Comparison of ENCODE assay signal across 9 cellular contexts in genomic region chr14:75906680-75907280, GRCh38.
DNase-seq lines count a peak whose midpoint lies in the region; ATAC-seq, FAIRE-seq and TF ChIP-seq lines count a peak whose summit lies in the region.
"Had no signal": no experiment of that assay in that cellular context is flagged by ENCODE, and none has a peak within 500 bp of the region (broad histone marks: within the 10 kb centered on the region; RNA-seq: fewer than 3 reads in every experiment).

No MANE protein-coding gene starts in this region.

- H3K9ac ChIP-seq in astrocyte (ENCODE audit: low read length) = no peak overlapping the region

- H3K4me3 ChIP-seq in astrocyte (ENCODE audit: insufficient read depth, low read depth, low read length) = no peak overlapping the region

- H3K27me3 ChIP-seq in astrocyte (ENCODE audit: insufficient read depth, low read length) = no peaks in the 10 kb centered on the region

- H3K9me3 ChIP-seq in astrocyte (ENCODE audit: insufficient read depth, low read depth, low read length) = no peaks in the 10 kb centered on the region

- no peak overlapping the region for H3K27ac ChIP-seq in astrocyte (ENCODE audit: low read depth, low read length)

- peaks cover 2% of the 10 kb centered on the region for H3K36me3 Mint-ChIP-seq in T-helper 2 cell treated with Interferon-gamma antibody and Interleukin-4, amounts not matched to agents 5 μg/mL and 100 μg/mL, for 36 hours (ENCODE audit: low read depth)
- H3K36me3 Mint-ChIP-seq in astrocyte (ENCODE audit: low read depth, unreplicated experiment) = peaks cover 1% of the 10 kb centered on the region
- H3K36me3 Mint-ChIP-seq: activated naive CD8-positive, alpha-beta T cell had no signal

- no peaks in the 10 kb centered on the region for H3K4me1 Mint-ChIP-seq in T-helper 2 cell treated with Interferon-gamma antibody and Interleukin-4, amounts not matched to agents 5 μg/mL and 100 μg/mL, for 36 hours (ENCODE audit: low read depth)
- peaks cover 13% of the 10 kb centered on the region for H3K4me1 Mint-ChIP-seq in astrocyte (ENCODE audit: low read depth, unreplicated experiment)

- no peak overlapping the region for H3K4me2 ChIP-seq in astrocyte (ENCODE audit: low read length)

- no peak for ATAC-seq in GM19397 (IDR thresholded peaks at IDR 0.05; ENCODE audit: unreplicated experiment)
- ATAC-seq in GM18867 (IDR thresholded peaks at IDR 0.05; ENCODE audit: unreplicated experiment) = no peak

- H3K27ac Mint-ChIP-seq in T-helper 2 cell treated with Interferon-gamma antibody and Interleukin-4, amounts not matched to agents 5 μg/mL and 100 μg/mL, for 36 hours = no peak overlapping the region
- H3K27ac Mint-ChIP-seq in astrocyte (ENCODE audit: unreplicated experiment) = no peak overlapping the region
- H3K27ac Mint-ChIP-seq: activated naive CD8-positive, alpha-beta T cell had no signal

- peak; percentile 95 for TF ChIP-seq CTCF in astrocyte (IDR thresholded peaks at IDR 0.05; ENCODE audit: insufficient read depth, low read depth, low read length)

- no peaks in the 10 kb centered on the region for H3K4me1 ChIP-seq in astrocyte (ENCODE audit: insufficient read depth, low read length)

- H3K36me3 ChIP-seq in astrocyte (ENCODE audit: insufficient read depth, low read length) = peaks cover 3% of the 10 kb centered on the region

- no peaks in the 10 kb centered on the region for H4K20me1 ChIP-seq in astrocyte (ENCODE audit: insufficient read depth, low read length)

- peak; percentile 55 for DNase-seq in Daoy (ENCODE audit: low read depth)
- peak; percentile 50 for DNase-seq in M059J (ENCODE audit: low read depth)
- DNase-seq in T-helper 2 cell treated with Interferon-gamma antibody and Interleukin-4, amounts not matched to agents 5 μg/mL and 100 μg/mL, for 36 hours (ENCODE audit: low spot score) = peak; percentile 32
- DNase-seq in astrocyte (ENCODE audit: low read depth) = peak; percentile 29
- DNase-seq in hepatic stellate cell (ENCODE audit: low spot score) = peak; percentile 36
- peak; percentile 27 to 65 (median 57) for DNase-seq in stimulated activated CD4-positive, alpha-beta T cell treated with anti-CD3 and anti-CD28 coated beads, Interleukin-12 subunit alpha, Interleukin-12 subunit beta, amount 100 ng/mL, for 48 hours (ENCODE audit: low read depth in 2 of 3, low spot score in 1 of 3)

- H3K27me3 Mint-ChIP-seq in T-helper 2 cell treated with Interferon-gamma antibody and Interleukin-4, amounts not matched to agents 5 μg/mL and 100 μg/mL, for 36 hours (ENCODE audit: low read depth) = no peaks in the 10 kb centered on the region
- H3K27me3 Mint-ChIP-seq in astrocyte (ENCODE audit: low read depth, unreplicated experiment) = no peaks in the 10 kb centered on the region
- H3K27me3 Mint-ChIP-seq: activated naive CD8-positive, alpha-beta T cell had no signal

- FAIRE-seq in astrocyte (lab: Jason Lieb, UNC) = peak; percentile 58

- H2AFZ ChIP-seq in astrocyte (ENCODE audit: low read depth, low read length) = no peak overlapping the region

- H3K79me2 ChIP-seq in astrocyte (ENCODE audit: insufficient read depth, low read length) = no peaks in the 10 kb centered on the region

- H3K9me3 Mint-ChIP-seq in T-helper 2 cell treated with Interferon-gamma antibody and Interleukin-4, amounts not matched to agents 5 μg/mL and 100 μg/mL, for 36 hours = no peaks in the 10 kb centered on the region
- H3K9me3 Mint-ChIP-seq in astrocyte (ENCODE audit: unreplicated experiment) = no peaks in the 10 kb centered on the region

- H3K4me3 Mint-ChIP-seq in T-helper 2 cell treated with Interferon-gamma antibody and Interleukin-4, amounts not matched to agents 5 μg/mL and 100 μg/mL, for 36 hours = no peak overlapping the region
- H3K4me3 Mint-ChIP-seq in astrocyte (ENCODE audit: unreplicated experiment) = no peak overlapping the region
- H3K4me3 Mint-ChIP-seq: activated naive CD8-positive, alpha-beta T cell had no signal
